ENCODE assay signal across 12 cellular contexts in genomic region chr22:43118953-43119458, GRCh38. TPM values are rescaled to one million over a fixed set of nuclear protein-coding genes. Genes with fewer than 3 reads are reported as not detected.
DNase-seq lines count a peak whose midpoint lies in the region; ATAC-seq and TF ChIP-seq lines count a peak whose summit lies in the region.
"Had no signal": no experiment of that assay in that cellular context is flagged by ENCODE, and none has a peak within 500 bp of the region (broad histone marks: within the 10 kb centered on the region; RNA-seq: fewer than 3 reads in every experiment).

No MANE protein-coding gene starts in this region.

- no peaks in the 10 kb centered on the region for H4K20me1 ChIP-seq in Karpas-422 (ENCODE audit: insufficient read depth, low read depth, low read length)

- H3K9me2 ChIP-seq in Karpas-422 (replicated peaks; ENCODE audit: insufficient read depth, low read length): no peaks in the 10 kb centered on the region

- in situ Hi-C loops in ACHN (cut with HindIII; ENCODE audit: low pct_ligation_motif_present, low pct_unique_long_range_greater_than_20kb, low sequenced_read_pairs): no loop called here

- H3K9me3 ChIP-seq in Karpas-422 (ENCODE audit: low read length): no peaks in the 10 kb centered on the region
- H3K9me3 ChIP-seq: Caco-2, spleen had no signal

- no peaks in the 10 kb centered on the region for H3K36me3 ChIP-seq in Karpas-422 (ENCODE audit: insufficient read depth, low read length)
- H3K36me3 ChIP-seq: spleen had no signal

- H3K79me2 ChIP-seq in Karpas-422 (ENCODE audit: low read length): no peaks in the 10 kb centered on the region

- H3K9ac ChIP-seq in Karpas-422 (ENCODE audit: low read length): 0 out of 2 replicates have a peak overlapping the region, but pooled peaks have one; percentile 0

- DNase-seq in Karpas-422 (peak; percentile 68), fibroblast of villous mesenchyme (ENCODE audit: low read depth) (peak; percentile 27), HuH-7 (ENCODE audit: low spot score) (no peak), ACHN (no peak)
- no peak for DNase-seq in activated CD8-positive, alpha-beta T cell treated with anti-CD3 and anti-CD28 coated beads for 36 hours
- DNase-seq in effector memory CD8-positive, alpha-beta T cell: no peak
- DNase-seq: activated gamma-delta T cell treated with Interleukin-2 at 50 U/mL for 16 hours, Caco-2, spleen had no signal

- POLR2A ChIA-PET in activated CD8-positive, alpha-beta T cell treated with anti-CD3 and anti-CD28 coated beads for 36 hours (lab: Charles Lee): no interaction called here

- CTCF ChIA-PET in activated CD8-positive, alpha-beta T cell treated with anti-CD3 and anti-CD28 coated beads for 36 hours (lab: Charles Lee): no interaction called here

- intact Hi-C loops in activated CD8-positive, alpha-beta T cell treated with anti-CD3 and anti-CD28 coated beads for 36 hours (cut with micrococcal nuclease): no loop called here

- H3K27me3 ChIP-seq in Karpas-422 (ENCODE audit: low read length): no peaks in the 10 kb centered on the region

- no peaks in the 10 kb centered on the region for H3K36me3 Mint-ChIP-seq in activated CD8-positive, alpha-beta T cell treated with anti-CD3 and anti-CD28 coated beads for 36 hours (ENCODE audit: low read depth)
- H3K36me3 Mint-ChIP-seq in effector memory CD8-positive, alpha-beta T cell (ENCODE audit: insufficient read depth): peaks cover 2% of the 10 kb centered on the region

- peaks cover 20% of the 10 kb centered on the region for H3K4me1 ChIP-seq in Karpas-422 (ENCODE audit: low read length)
- H3K4me1 ChIP-seq: Caco-2 had no signal

- TF ChIP-seq CTCF in fibroblast of villous mesenchyme (IDR thresholded peaks at IDR 0.05; ENCODE audit: insufficient read depth, low read depth, low read length): no peak
- no peak for TF ChIP-seq CTCF in activated CD8-positive, alpha-beta T cell treated with anti-CD3 and anti-CD28 coated beads for 36 hours (IDR thresholded peaks at IDR 0.05)

- no peak overlapping the region for H3K27ac ChIP-seq in Karpas-422 (ENCODE audit: low read length)

- H3K4me1 Mint-ChIP-seq in activated CD8-positive, alpha-beta T cell treated with anti-CD3 and anti-CD28 coated beads for 36 hours (ENCODE audit: low read depth): peaks cover 6% of the 10 kb centered on the region
- H3K4me1 Mint-ChIP-seq in effector memory CD8-positive, alpha-beta T cell (ENCODE audit: low read depth in 2 of 2): peaks cover 0 to 1% of the 10 kb centered on the region in 2 donors

- H3K27ac Mint-ChIP-seq in activated CD8-positive, alpha-beta T cell treated with anti-CD3 and anti-CD28 coated beads for 36 hours: no peak overlapping the region
- H3K27ac Mint-ChIP-seq in effector memory CD8-positive, alpha-beta T cell: no peak overlapping the region

- peak; percentile 27 for TF ChIP-seq POLR2A in GM15510 (IDR thresholded peaks at IDR 0.05; ENCODE audit: borderline replicate concordance, extremely low read depth, insufficient read length)

- peak overlapping the region; percentile 36; the same call in 1 of the 2 replicates for H2AFZ ChIP-seq in Karpas-422 (ENCODE audit: low read length)

- H3K4me3 ChIP-seq in Karpas-422 (ENCODE audit: low read length) (peak overlapping the region; percentile 23; the same call in 1 of the 2 replicates), fibroblast of villous mesenchyme (ENCODE audit: low read depth, low read length) (no peak overlapping the region)
- H3K4me3 ChIP-seq: spleen had no signal

- H3K9me3 Mint-ChIP-seq in activated CD8-positive, alpha-beta T cell treated with anti-CD3 and anti-CD28 coated beads for 36 hours: no peaks in the 10 kb centered on the region
- H3K9me3 Mint-ChIP-seq in effector memory CD8-positive, alpha-beta T cell: no peaks in the 10 kb centered on the region

- peak overlapping the region; percentile 50 for H3K4me2 ChIP-seq in Karpas-422 (ENCODE audit: low read depth, low read length, poor library complexity, severe bottlenecking)

- no peaks in the 10 kb centered on the region for H3K27me3 Mint-ChIP-seq in activated CD8-positive, alpha-beta T cell treated with anti-CD3 and anti-CD28 coated beads for 36 hours
- no peaks in the 10 kb centered on the region for H3K27me3 Mint-ChIP-seq in effector memory CD8-positive, alpha-beta T cell

- no peak overlapping the region for H3K4me3 Mint-ChIP-seq in activated CD8-positive, alpha-beta T cell treated with anti-CD3 and anti-CD28 coated beads for 36 hours
- H3K4me3 Mint-ChIP-seq in effector memory CD8-positive, alpha-beta T cell: no peak overlapping the region

- ATAC-seq in GM21619 (IDR thresholded peaks at IDR 0.05; ENCODE audit: unreplicated experiment): peak; percentile 56
- no peak for ATAC-seq in activated CD8-positive, alpha-beta T cell treated with anti-CD3 and anti-CD28 coated beads for 36 hours
- ATAC-seq in effector memory CD8-positive, alpha-beta T cell (replicated peaks): no peak

RNA-seq across cellular contexts. Expression of gene BIK, which starts 8.5 kb away (rescaled TPM):
- total RNA-seq in Karpas-422 (2014; rRNA removed; shearing (Covaris generic); ENCODE audit: low replicate concordance): 0.71 TPM in 1 of 2 replicates, not detected in the other
- 0.86 TPM in 1 of 2 replicates, not detected in the other for total RNA-seq in fibroblast of villous mesenchyme
- total RNA-seq in activated CD8-positive, alpha-beta T cell treated with anti-CD3 and anti-CD28 coated beads for 36 hours: 1 to 10 TPM; 2.5 to 3.3 TPM
- total RNA-seq: RPMI7951 had no signal

RNA-seq across cellular contexts. Expression of gene MCAT, which starts 24.2 kb away (rescaled TPM):
- total RNA-seq in Karpas-422 (2014; rRNA removed; shearing (Covaris generic); ENCODE audit: low replicate concordance): 15.0 and 29.5 TPM in 2 replicates
- 13.8 and 14.8 TPM in 2 replicates for total RNA-seq in fibroblast of villous mesenchyme
- total RNA-seq in activated CD8-positive, alpha-beta T cell treated with anti-CD3 and anti-CD28 coated beads for 36 hours: 10 to 100 TPM; 14.8 to 15.0 TPM

RNA-seq across cellular contexts. Expression of gene TTLL1, which starts 29.8 kb away (rescaled TPM):
- 0.97 and 1.1 TPM in 2 replicates for total RNA-seq in Karpas-422 (2014; rRNA removed; shearing (Covaris generic); ENCODE audit: low replicate concordance)
- 8.2 and 11.0 TPM in 2 replicates for total RNA-seq in fibroblast of villous mesenchyme
- total RNA-seq in activated CD8-positive, alpha-beta T cell treated with anti-CD3 and anti-CD28 coated beads for 36 hours: 1 to 10 TPM; 4.2 to 6.0 TPM

RNA-seq across cellular contexts. Expression of gene TSPO, which starts 32.4 kb away (rescaled TPM):
- total RNA-seq in Karpas-422 (2014; rRNA removed; shearing (Covaris generic); ENCODE audit: low replicate concordance): 0.54 and 3.8 TPM in 2 replicates
- total RNA-seq in fibroblast of villous mesenchyme: 177 and 221 TPM in 2 replicates
- total RNA-seq in activated CD8-positive, alpha-beta T cell treated with anti-CD3 and anti-CD28 coated beads for 36 hours: 100 to 1,000 TPM in 1 of 2 experiments, 10 to 100 TPM in 1; 94.8 to 103 TPM

Comparison
In these comparisons a context has a peak if more than half of its experiments do, and no peak if none do; other contexts are left out.
1. DNase-seq: peak in Karpas-422 (single experiment) and fibroblast of villous mesenchyme (single experiment); none in activated CD8-positive, alpha-beta T cell treated with anti-CD3 and anti-CD28 coated beads for 36 hours (single experiment), HuH-7 (single experiment), effector memory CD8-positive, alpha-beta T cell (0 of 3) and ACHN (single experiment).